Comparison of ENCODE assay signal across 23 cellular contexts in the genomic region with DNA sequence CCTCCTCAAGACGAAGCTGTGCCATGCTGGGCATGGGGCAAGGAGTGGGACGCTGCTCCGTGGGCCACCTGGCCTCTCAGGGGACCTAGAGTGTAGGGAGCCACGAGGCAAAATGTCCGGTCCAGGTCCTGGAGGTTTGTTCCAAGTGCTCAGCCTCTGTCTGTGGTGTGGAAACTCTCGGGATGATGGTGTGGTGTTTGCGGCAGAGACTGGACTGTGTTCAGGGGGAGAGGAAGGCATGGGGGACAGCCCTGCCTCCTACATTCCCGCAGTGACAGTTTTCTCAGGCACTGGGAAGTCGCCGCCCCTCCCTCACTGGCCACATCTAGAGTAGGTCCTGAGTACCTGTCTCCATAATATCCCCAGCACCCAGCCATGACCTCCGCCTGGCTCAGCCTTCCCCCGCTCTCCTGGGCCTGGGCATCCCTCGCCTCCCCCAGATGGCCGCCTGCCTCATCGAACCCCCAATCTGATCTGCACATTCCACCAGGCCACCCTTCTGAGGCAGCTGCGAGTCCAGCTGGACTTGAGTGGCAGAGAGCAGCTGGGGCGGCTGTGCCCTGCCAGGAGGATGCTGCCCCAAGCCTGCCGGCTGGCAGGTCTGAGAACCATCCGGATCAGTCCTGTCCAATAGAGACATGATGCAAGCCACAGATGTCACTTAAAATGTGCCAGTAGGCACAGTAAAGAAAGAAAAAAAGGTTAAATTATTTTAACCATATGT. TPM values are rescaled to one million over a fixed set of nuclear protein-coding genes. Genes with fewer than 3 reads are reported as not detected.
DNase-seq lines count a peak whose midpoint lies in the region; ATAC-seq lines count a peak whose summit lies in the region.
"Had no signal": no experiment of that assay in that cellular context is flagged by ENCODE, and none has a peak within 500 bp of the region (broad histone marks: within the 10 kb centered on the region; RNA-seq: fewer than 3 reads in every experiment).

No MANE protein-coding gene starts in this region.

- intact Hi-C loops in head of caudate nucleus (cut with DNase I) = no loop called here
- intact Hi-C loops in activated naive CD4-positive, alpha-beta T cell treated with anti-CD3 and anti-CD28 coated beads for 36 hours (cut with micrococcal nuclease) = no loop called here

- CTCF ChIA-PET in activated naive CD4-positive, alpha-beta T cell treated with anti-CD3 and anti-CD28 coated beads for 36 hours (lab: Charles Lee) = no interaction called here

- H3K27ac Mint-ChIP-seq in activated naive CD4-positive, alpha-beta T cell treated with anti-CD3 and anti-CD28 coated beads for 36 hours = no peak overlapping the region
- H3K27ac Mint-ChIP-seq: activated B cell treated with CpG ODN at 0.5 μM for 24 hours; activated CD8-positive, alpha-beta T cell treated with anti-CD3 and anti-CD28 coated beads for 36 hours; activated naive CD8-positive, alpha-beta T cell treated with anti-CD3 and anti-CD28 coated beads, Interleukin-2, amount 50 U/mL, for 24 hours; naive B cell had no signal

- no peaks in the 10 kb centered on the region for H3K4me1 Mint-ChIP-seq in activated naive CD4-positive, alpha-beta T cell treated with anti-CD3 and anti-CD28 coated beads for 36 hours (ENCODE audit: low read depth)
- H3K4me1 Mint-ChIP-seq: activated B cell treated with CpG ODN at 0.5 μM for 24 hours; activated naive CD8-positive, alpha-beta T cell treated with anti-CD3 and anti-CD28 coated beads, Interleukin-2, amount 50 U/mL, for 24 hours; naive B cell had no signal

- H3K9me3 Mint-ChIP-seq in activated naive CD4-positive, alpha-beta T cell treated with anti-CD3 and anti-CD28 coated beads for 36 hours = no peaks in the 10 kb centered on the region
- H3K9me3 Mint-ChIP-seq: activated B cell treated with CpG ODN at 0.5 μM for 24 hours; activated CD8-positive, alpha-beta T cell treated with anti-CD3 and anti-CD28 coated beads for 36 hours; activated naive CD8-positive, alpha-beta T cell treated with anti-CD3 and anti-CD28 coated beads, Interleukin-2, amount 50 U/mL, for 24 hours; naive B cell had no signal

- ATAC-seq in GM21381 (IDR thresholded peaks at IDR 0.05; ENCODE audit: unreplicated experiment) = no peak
- ATAC-seq: activated CD8-positive, alpha-beta T cell treated with anti-CD3 and anti-CD28 coated beads for 36 hours; activated naive CD8-positive, alpha-beta T cell treated with anti-CD3 and anti-CD28 coated beads, Interleukin-2, amount 50 U/mL, for 24 hours; gastroesophageal sphincter; pancreas had no signal

- H3K4me3 Mint-ChIP-seq in activated naive CD4-positive, alpha-beta T cell treated with anti-CD3 and anti-CD28 coated beads for 36 hours = no peak overlapping the region
- H3K4me3 Mint-ChIP-seq: activated B cell treated with CpG ODN at 0.5 μM for 24 hours; activated CD8-positive, alpha-beta T cell treated with anti-CD3 and anti-CD28 coated beads for 36 hours; activated naive CD8-positive, alpha-beta T cell treated with anti-CD3 and anti-CD28 coated beads, Interleukin-2, amount 50 U/mL, for 24 hours; naive B cell had no signal

- peak; percentile 94 for DNase-seq in DMS 273 (lab: John Stamatoyannopoulos, UW; ENCODE audit: unreplicated experiment)
- peak; percentile 65 to 90 for DNase-seq in NCI-H524 (lab: John Stamatoyannopoulos, UW)
- peak in 41 of 42 donors; percentile 60 to 87 (median 80) for DNase-seq in head of caudate nucleus
- DNase-seq in pons (ENCODE audit: low spot score) = peak; percentile 51
- DNase-seq in stimulated activated CD4-positive, alpha-beta T cell treated with anti-CD3 and anti-CD28 coated beads, Interleukin-1b, Interleukin-23, amount 100 ng/mL, for 48 hours = no peak
- no peak for DNase-seq in activated naive CD4-positive, alpha-beta T cell treated with anti-CD3 and anti-CD28 coated beads for 36 hours
- DNase-seq in COLO829 (ENCODE audit: low spot score) = no peak
- DNase-seq: activated B cell treated with CpG ODN at 0.5 μM for 24 hours; activated CD8-positive, alpha-beta T cell treated with anti-CD3 and anti-CD28 coated beads for 36 hours; activated effector memory CD4-positive, alpha-beta T cell treated with anti-CD3 and anti-CD28 coated beads, Interleukin-2, amount 50 U/mL, for 16 hours; activated naive CD8-positive, alpha-beta T cell treated with anti-CD3 and anti-CD28 coated beads, Interleukin-2, amount 50 U/mL, for 24 hours; activated T-cell treated with anti-CD3 and anti-CD28 coated beads for 4 hours; cortex of kidney; kidney glomerular epithelial cell; naive B cell; NCI-H1092 treated with DMSO at 0.1 percent for 48 hours; NCI-H2081; NCI-H526 treated with DMSO at 0.1 percent for 48 hours; pancreas; sigmoid colon had no signal

- H3K36me3 Mint-ChIP-seq in activated naive CD4-positive, alpha-beta T cell treated with anti-CD3 and anti-CD28 coated beads for 36 hours (ENCODE audit: low read depth) = no peaks in the 10 kb centered on the region
- H3K36me3 Mint-ChIP-seq: naive B cell had no signal

- H3K27me3 Mint-ChIP-seq in activated naive CD4-positive, alpha-beta T cell treated with anti-CD3 and anti-CD28 coated beads for 36 hours (ENCODE audit: low read depth) = peaks cover 2% of the 10 kb centered on the region
- H3K27me3 Mint-ChIP-seq: activated CD8-positive, alpha-beta T cell treated with anti-CD3 and anti-CD28 coated beads for 36 hours; activated naive CD8-positive, alpha-beta T cell treated with anti-CD3 and anti-CD28 coated beads, Interleukin-2, amount 50 U/mL, for 24 hours had no signal

RNA-seq across cellular contexts. Expression of a gene that starts 6.2 kb away (rescaled TPM):
- not detected for total RNA-seq in activated naive CD4-positive, alpha-beta T cell treated with anti-CD3 and anti-CD28 coated beads for 36 hours
- total RNA-seq: activated B cell treated with CpG ODN at 0.5 μM for 24 hours; activated CD8-positive, alpha-beta T cell treated with anti-CD3 and anti-CD28 coated beads for 36 hours; lung microvascular endothelial cell had no signal

RNA-seq across cellular contexts. Expression of a gene that starts 29.1 kb away (rescaled TPM):
- total RNA-seq in activated naive CD4-positive, alpha-beta T cell treated with anti-CD3 and anti-CD28 coated beads for 36 hours = under 1 TPM; 0.45 to 0.89 TPM

Comparison
In these comparisons a context has a peak if more than half of its experiments do, and no peak if none do; other contexts are left out.
1. DNase-seq: peak in DMS 273 (single experiment), NCI-H524 (2 of 2), head of caudate nucleus (41 of 42) and pons (single experiment); none in stimulated activated CD4-positive, alpha-beta T cell treated with anti-CD3 and anti-CD28 coated beads, Interleukin-1b, Interleukin-23, amount 100 ng/mL, for 48 hours (single experiment), activated naive CD4-positive, alpha-beta T cell treated with anti-CD3 and anti-CD28 coated beads for 36 hours (single experiment) and COLO829 (single experiment).